ENCODE assay signal across 1 cellular context in genomic region chr12:121800694-121801600, GRCh38.
TF ChIP-seq lines count a peak whose summit lies in the region.

No MANE protein-coding gene starts in this region.

TF ChIP-seq in K562, 482 proteins besides CTCF, POLR2A, EP300 and RAD21 (continued from another document and continues in another):
- peak; percentile 76 for TF ChIP-seq TAF1 (IDR thresholded peaks at IDR 0.05; ENCODE audit: control insufficient read depth, extremely low read depth, insufficient read depth, low read length, severe bottlenecking)
- TF ChIP-seq RBFOX2 (IDR thresholded peaks at IDR 0.05; ENCODE audit: low read depth, low read length), result peak; percentile 87
- no peak for TF ChIP-seq TCF3 (CRISPR knock-in tag; IDR thresholded peaks at IDR 0.05)
- peak; percentile 70 for TF ChIP-seq POLR2B (IDR thresholded peaks at IDR 0.05; ENCODE audit: low read depth, partially characterized antibody)
- TF ChIP-seq CREB1 (IDR thresholded peaks at IDR 0.05), result no peak
- peak; percentile 38; the same call in 1 of the 2 replicates for TF ChIP-seq CREB1 (CRISPR knock-in tag; IDR thresholded peaks at IDR 0.05)
- 0 out of 2 replicates have a peak, but pooled peaks have one; percentile 32 for TF ChIP-seq ZBTB43 (CRISPR knock-in tag; IDR thresholded peaks at IDR 0.05)
- TF ChIP-seq ZNF197 (CRISPR knock-in tag; IDR thresholded peaks at IDR 0.05; ENCODE audit: low read depth), result 0 out of 2 replicates have a peak, but pooled peaks have one; percentile 48
- peak; percentile 76; the same call in 1 of the 2 replicates for TF ChIP-seq ZBTB7A (IDR thresholded peaks at IDR 0.05; ENCODE audit: borderline replicate concordance, control insufficient read depth, low read depth, low read length)
- TF ChIP-seq ZNF239 (CRISPR knock-in tag; IDR thresholded peaks at IDR 0.05), result peak; percentile 55
- peak; percentile 53 for TF ChIP-seq CREM (IDR thresholded peaks at IDR 0.05; ENCODE audit: low read depth)
- TF ChIP-seq FOSL1 (tag; conservative IDR thresholded peaks at IDR 0.05), result 0 out of 2 replicates have a peak, but pooled peaks have one; percentile 14
- 0 out of 2 replicates have a peak, but pooled peaks have one; percentile 4 for TF ChIP-seq THRB (CRISPR knock-in tag; conservative IDR thresholded peaks at IDR 0.05)
- no peak for TF ChIP-seq ARHGAP35 (IDR thresholded peaks at IDR 0.05; ENCODE audit: partially characterized antibody)
- TF ChIP-seq MNT (conservative IDR thresholded peaks at IDR 0.05), result peak in 1 of 2 experiments; percentile 30; a peak in 1 of 4 replicates
- TF ChIP-seq TARDBP (IDR thresholded peaks at IDR 0.05), result peak; percentile 28; the same call in 1 of the 2 replicates
- TF ChIP-seq PHF8 (IDR thresholded peaks at IDR 0.05; ENCODE audit: borderline replicate concordance, low read length), result peak; percentile 56; the same call in 1 of the 2 replicates
- peak; percentile 69; the same call in 1 of the 2 replicates for TF ChIP-seq ZNF589 (CRISPR knock-in tag; IDR thresholded peaks at IDR 0.05; ENCODE audit: low read depth)
- 0 out of 2 replicates have a peak, but pooled peaks have one; percentile 20 for TF ChIP-seq IRF9 (tag; IDR thresholded peaks at IDR 0.05)
- TF ChIP-seq BRD4 (IDR thresholded peaks at IDR 0.05), result 0 out of 2 replicates have a peak, but pooled peaks have one; percentile 10
- 0 out of 2 replicates have a peak, but pooled peaks have one; percentile 58 for TF ChIP-seq E2F5 (CRISPR knock-in tag; IDR thresholded peaks at IDR 0.05)
- no peak for TF ChIP-seq CBFB (CRISPR knock-in tag; IDR thresholded peaks at IDR 0.05)
- TF ChIP-seq POLR2G (IDR thresholded peaks at IDR 0.05; ENCODE audit: low read depth, low read length), result peak; percentile 88
- 0 out of 2 replicates have a peak, but pooled peaks have one; percentile 42 for TF ChIP-seq ZNF830 (CRISPR knock-in tag; IDR thresholded peaks at IDR 0.05)
- peak; percentile 98 for TF ChIP-seq NFRKB (IDR thresholded peaks at IDR 0.05; ENCODE audit: low read depth)
- TF ChIP-seq KDM2B (CRISPR knock-in tag; IDR thresholded peaks at IDR 0.05), result 0 out of 2 replicates have a peak, but pooled peaks have one; percentile 35
- peak; percentile 66 for TF ChIP-seq SP1 (CRISPR knock-in tag; IDR thresholded peaks at IDR 0.05)
- TF ChIP-seq ZNF639 (CRISPR knock-in tag; conservative IDR thresholded peaks at IDR 0.05 in 1 of 2, IDR thresholded peaks at IDR 0.05 in 1 of 2), result peak in 1 of 2 experiments; percentile 46; a peak in 2 of 4 replicates
- TF ChIP-seq RBM22 (IDR thresholded peaks at IDR 0.05; ENCODE audit: low read depth, low read length, poor library complexity, severe bottlenecking), result peak; percentile 90
- TF ChIP-seq HLTF (IDR thresholded peaks at IDR 0.05), result no peak
- no peak; a peak in 1 of 4 replicates for TF ChIP-seq NONO (IDR thresholded peaks at IDR 0.05; ENCODE audit: low read depth in 2 of 2, low read length in 1 of 2)
- TF ChIP-seq ZFX (CRISPR knock-in tag; IDR thresholded peaks at IDR 0.05), result peak; percentile 84
- TF ChIP-seq GATAD2B (IDR thresholded peaks at IDR 0.05; ENCODE audit: borderline replicate concordance), result peak; percentile 1; the same call in 1 of the 2 replicates
- TF ChIP-seq SIN3B (IDR thresholded peaks at IDR 0.05; ENCODE audit: low read depth), result 0 out of 2 replicates have a peak, but pooled peaks have one; percentile 2
- peak; percentile 74 for TF ChIP-seq ZNF311 (CRISPR knock-in tag; IDR thresholded peaks at IDR 0.05)
- peak; percentile 63; the same call in 1 of the 2 replicates for TF ChIP-seq BACH1 (tag; IDR thresholded peaks at IDR 0.05)
- peak; percentile 67 for TF ChIP-seq POLR2H (tag; IDR thresholded peaks at IDR 0.05; ENCODE audit: low read depth)
- TF ChIP-seq ZBTB9 (CRISPR knock-in tag; IDR thresholded peaks at IDR 0.05), result peak; percentile 90; the same call in 1 of the 2 replicates
- TF ChIP-seq ZNF449 (CRISPR knock-in tag; IDR thresholded peaks at IDR 0.05), result no peak
- no peak for TF ChIP-seq NR4A1 (CRISPR knock-in tag; IDR thresholded peaks at IDR 0.05)
- 0 out of 2 replicates have a peak, but pooled peaks have one; percentile 69 for TF ChIP-seq NR4A1 (tag; IDR thresholded peaks at IDR 0.05)
- TF ChIP-seq RCOR1 (IDR thresholded peaks at IDR 0.05; ENCODE audit: borderline replicate concordance in 1 of 2, low read depth in 2 of 2, low read length in 2 of 2), result no peak
- TF ChIP-seq CXXC5 (CRISPR knock-in tag; IDR thresholded peaks at IDR 0.05), result peak; percentile 53; the same call in 1 of the 2 replicates
- TF ChIP-seq CUX1 (CRISPR knock-in tag; IDR thresholded peaks at IDR 0.05), result no peak
- no peak for TF ChIP-seq TRIM25 (IDR thresholded peaks at IDR 0.05; ENCODE audit: borderline replicate concordance)
- peak; percentile 55 to 65 for TF ChIP-seq MAZ (CRISPR knock-in tag; conservative IDR thresholded peaks at IDR 0.05 in 1 of 2, IDR thresholded peaks at IDR 0.05 in 1 of 2)
